ENCODE assay signal across 8 cellular contexts in the genomic region with DNA sequence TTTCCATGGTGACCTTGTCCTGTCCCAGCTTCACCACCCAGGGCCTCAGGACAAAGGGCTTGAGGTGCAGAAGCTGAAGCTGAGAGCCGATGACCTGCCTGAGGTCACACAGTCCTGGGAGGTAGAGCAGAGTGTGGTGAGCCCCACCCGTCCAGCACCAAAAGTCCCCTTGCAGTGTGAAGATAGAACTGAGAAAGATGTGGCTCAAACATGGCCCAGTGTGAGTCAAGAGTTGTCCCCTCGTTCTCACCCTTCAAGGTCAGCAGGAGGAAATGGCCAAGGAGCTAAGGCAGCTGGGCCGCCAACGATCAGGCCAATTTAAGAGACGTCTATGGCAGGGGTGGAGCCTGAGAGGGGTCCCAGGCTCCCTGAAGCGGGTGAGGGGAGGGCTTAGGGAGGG.
"Had no signal": no experiment of that assay in that cellular context is flagged by ENCODE, and none has a peak within 500 bp of the region (broad histone marks: within the 10 kb centered on the region; RNA-seq: fewer than 3 reads in every experiment).

No MANE protein-coding gene starts in this region.

- H3K9me3 Mint-ChIP-seq: H9 had no signal

- DNase-seq: GM23248, GOT3, HCEC 1CT, HFFc6 had no signal

- H3K27ac Mint-ChIP-seq: GM23338, H9, HFFc6 had no signal

- H2AFZ ChIP-seq: GM23248, GM23338 had no signal

- H3K9ac ChIP-seq: GM23248 had no signal

- H3K9me3 ChIP-seq: HAP-1 had no signal

- H3K4me2 ChIP-seq: GM23338 had no signal

- H3K4me1 ChIP-seq: HAP-1 had no signal

- H3K4me3 ChIP-seq: GM23248, GM23338, HAP-1 had no signal

- H3K4me3 Mint-ChIP-seq: GM23338, H9, HFFc6 had no signal

- H3K27ac ChIP-seq: GM23248 had no signal

- H3K36me3 ChIP-seq: HAP-1 had no signal

- FAIRE-seq: H54 had no signal
